In genomic region chr7:114085313-114085591, GRCh38 we compare ENCODE assay signal across 8 cellular contexts.
DNase-seq lines count a peak whose midpoint lies in the region; ATAC-seq and TF ChIP-seq lines count a peak whose summit lies in the region.

No MANE protein-coding gene starts in this region.

- ATAC-seq in left colon (peak; percentile 5), thoracic aorta (ENCODE audit: insufficient number of reproducible peaks, low FRiP score, low read depth) (no peak)

- H3K9me2 ChIP-seq in OCI-LY7 (ENCODE audit: insufficient read depth, low read length) = no peaks in the 10 kb centered on the region

- H4K20me1 ChIP-seq in OCI-LY7 (ENCODE audit: insufficient read depth, low read length) = no peaks in the 10 kb centered on the region

- in situ Hi-C loops in KBM-7 (cut with MboI; ENCODE audit: low pct_unique_long_range_greater_than_20kb, low sequenced_read_pairs) = loop anchor here (25.0 kb wide), 1 partner anchor 327 kb away; the partner anchor contains the start of gene FOXP2

- H3K27me3 ChIP-seq in AG04450 (ENCODE audit: control insufficient read depth, insufficient read depth, low read length) (peaks cover 29% of the 10 kb centered on the region), H7 (ENCODE audit: control insufficient read depth, insufficient read depth, low read length) (peaks cover 76% of the 10 kb centered on the region), ascending aorta (no peaks in the 10 kb centered on the region), thoracic aorta (replicated peaks; ENCODE audit: insufficient read depth) (no peaks in the 10 kb centered on the region)

- no peak overlapping the region for H3K4me2 ChIP-seq in OCI-LY7 (ENCODE audit: low read length)

- intact Hi-C loops in ascending aorta (cut with DNase I) (loop anchor here (2.0 to 10.0 kb wide), 5 partner anchors 132 to 1630 kb away; partner anchors contain the start of genes IFRD1 and MDFIC), left colon (cut with DNase I, micrococcal nuclease) (loop anchor here in 1 of 2 donors (5.0 to 10.0 kb wide), 2 partner anchors 332 to 560 kb away; no protein-coding TSS in a partner anchor), OCI-LY7 (cut with micrococcal nuclease; ENCODE audit: unreplicated experiment) (no loop called here)

- CTCF ChIA-PET in AG04450 (lab: Charles Lee) (no interaction called here), OCI-LY7 (lab: Charles Lee; ENCODE audit: unreplicated experiment) (no interaction called here)

- H3K36me3 ChIP-seq in H7 (replicated peaks; ENCODE audit: control insufficient read depth, insufficient read depth, low read length) (no peaks in the 10 kb centered on the region), ascending aorta (no peaks in the 10 kb centered on the region), thoracic aorta (no peaks in the 10 kb centered on the region), OCI-LY7 (ENCODE audit: insufficient read depth, low read length) (no peaks in the 10 kb centered on the region)

- POLR2A ChIA-PET in AG04450 (lab: Yijun Ruan, JAX) = no interaction called here
- POLR2A ChIA-PET in OCI-LY7 (lab: Charles Lee) = no interaction called here

- H3K9me3 ChIP-seq in AG04450 (ENCODE audit: control insufficient read depth, insufficient read depth, low read length) = peaks cover 6% of the 10 kb centered on the region
- H3K9me3 ChIP-seq in ascending aorta = no peaks in the 10 kb centered on the region
- no peaks in the 10 kb centered on the region for H3K9me3 ChIP-seq in thoracic aorta
- H3K9me3 ChIP-seq in OCI-LY7 (ENCODE audit: low read length) = no peaks in the 10 kb centered on the region

- DNase-seq in AG04450 (ENCODE audit: low read depth, low spot score) (no peak), H7 (no peak), ascending aorta (ENCODE audit: low spot score in 2 of 2) (no peak), left colon (no peak), thoracic aorta (ENCODE audit: low spot score) (no peak), KBM-7 (no peak), OCI-LY7 (ENCODE audit: low spot score) (no peak), OCI-M1 (lab: John Stamatoyannopoulos, UW) (no peak)

- no TSS peak for BruUV-seq in OCI-LY7 (replicated peaks; lab: Mats Ljungman, UMichigan)

- H3K79me2 ChIP-seq in OCI-LY7 (ENCODE audit: insufficient read depth, low read depth, low read length) = no peaks in the 10 kb centered on the region

- peak overlapping the region; percentile 34 for H3K27ac ChIP-seq in AG04450 (ENCODE audit: low read depth, low read length)
- H3K27ac ChIP-seq in ascending aorta = peak overlapping the region; percentile 91 to 98
- peak overlapping the region; percentile 95 to 96 for H3K27ac ChIP-seq in thoracic aorta
- H3K27ac ChIP-seq in OCI-LY7 (ENCODE audit: low read depth, low read length, poor library complexity, severe bottlenecking) = no peak overlapping the region

- H3K4me3 ChIP-seq in AG04450 (ENCODE audit: low read depth, low read length) (peak overlapping the region; percentile 79), H7 (ENCODE audit: insufficient read depth, low read depth, low read length) (peak overlapping the region; percentile 62), ascending aorta (peak overlapping the region; percentile 84 to 89), thoracic aorta (peak overlapping the region; percentile 79), OCI-LY7 (ENCODE audit: low read depth, low read length, poor library complexity, severe bottlenecking) (no peak overlapping the region)

- no peak for TF ChIP-seq CTCF in AG04450 (IDR thresholded peaks at IDR 0.05; ENCODE audit: low read depth, low read length)
- no peak for TF ChIP-seq CTCF in ascending aorta (IDR thresholded peaks at IDR 0.05)
- TF ChIP-seq CTCF in thoracic aorta (IDR thresholded peaks at IDR 0.05) = no peak
- TF ChIP-seq CTCF in OCI-LY7 (conservative IDR thresholded peaks at IDR 0.05; ENCODE audit: low read length) = no peak

- H3K4me1 ChIP-seq in ascending aorta (peaks cover 0 to 6% of the 10 kb centered on the region in 2 donors), thoracic aorta (ENCODE audit: control insufficient read depth in 1 of 2, low read depth in 2 of 2) (peaks cover 4 to 27% of the 10 kb centered on the region in 2 donors), OCI-LY7 (ENCODE audit: insufficient read depth, low read length, poor library complexity, severe bottlenecking) (no peaks in the 10 kb centered on the region)

- H2AFZ ChIP-seq in OCI-LY7 (ENCODE audit: low read length) = no peak overlapping the region
